In genomic region chr14:73489481-73490175, GRCh38 we compare ENCODE assay signal across 1 cellular context.
TF ChIP-seq lines count a peak whose summit lies in the region.

No MANE protein-coding gene starts in this region.

TF ChIP-seq in HepG2, 621 proteins besides CTCF, POLR2A, EP300 and RAD21:
- TF ChIP-seq NFIC (IDR thresholded peaks at IDR 0.05; ENCODE audit: low read length) (no peak), RELA (CRISPR knock-in tag; IDR thresholded peaks at IDR 0.05) (no peak), ZNF652 (CRISPR knock-in tag; IDR thresholded peaks at IDR 0.05; ENCODE audit: borderline replicate concordance, low read depth) (no peak), SOX6 (IDR thresholded peaks at IDR 0.05) (no peak), SOX6 (CRISPR knock-in tag; IDR thresholded peaks at IDR 0.05) (no peak), NAIF1 (CRISPR knock-in tag; IDR thresholded peaks at IDR 0.05; ENCODE audit: borderline replicate concordance) (no peak), BRF2 (CRISPR knock-in tag; IDR thresholded peaks at IDR 0.05) (no peak), ZMYM2 (CRISPR knock-in tag; IDR thresholded peaks at IDR 0.05) (no peak), KDM1A (CRISPR knock-in tag; IDR thresholded peaks at IDR 0.05) (no peak)
